Comparison of ENCODE assay signal across 1 cellular context in the genomic region with DNA sequence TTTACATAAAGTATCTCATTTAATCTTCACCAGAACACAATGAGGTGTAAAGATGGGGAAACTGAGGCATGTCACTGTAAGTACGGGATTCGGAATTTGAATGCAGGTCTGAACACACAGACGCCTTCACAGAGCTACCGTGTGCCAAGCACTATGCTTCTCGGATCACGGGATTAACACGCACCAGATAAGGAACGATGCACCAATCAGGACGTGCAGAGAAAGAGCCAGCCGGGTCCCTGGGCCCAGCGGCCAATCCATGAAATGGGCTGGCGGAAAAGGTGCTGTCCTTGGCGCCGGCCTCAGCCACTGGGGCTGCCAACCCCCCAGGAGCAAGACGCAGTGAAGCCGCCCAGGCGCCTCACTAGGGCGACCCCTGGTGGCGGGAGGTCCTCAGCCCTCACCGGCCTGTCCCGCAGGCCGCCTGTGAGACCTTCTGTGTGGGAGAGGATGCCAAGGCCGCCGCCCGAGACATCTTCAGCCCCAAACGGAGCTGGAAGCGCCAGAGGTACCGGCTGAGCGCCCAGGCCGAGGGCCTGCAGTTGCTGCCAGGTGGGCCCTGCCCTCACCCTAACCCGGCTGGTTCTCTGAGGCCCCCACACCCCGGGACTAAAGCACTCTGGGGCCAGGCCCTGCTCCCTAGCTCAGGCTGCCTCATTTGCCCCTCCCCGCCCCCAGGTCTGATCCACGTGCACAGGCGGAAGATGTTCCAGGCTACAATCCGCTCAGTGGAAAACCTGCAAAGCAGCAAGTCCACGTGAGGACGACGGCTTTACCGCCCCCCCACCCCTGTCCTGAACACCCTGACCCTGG.
TF ChIP-seq lines count a peak whose summit lies in the region.

No MANE protein-coding gene starts in this region.

TF ChIP-seq in K562, 482 proteins besides CTCF, POLR2A, EP300 and RAD21 (continued from another document and continues in another):
- TF ChIP-seq, protein P1, sequence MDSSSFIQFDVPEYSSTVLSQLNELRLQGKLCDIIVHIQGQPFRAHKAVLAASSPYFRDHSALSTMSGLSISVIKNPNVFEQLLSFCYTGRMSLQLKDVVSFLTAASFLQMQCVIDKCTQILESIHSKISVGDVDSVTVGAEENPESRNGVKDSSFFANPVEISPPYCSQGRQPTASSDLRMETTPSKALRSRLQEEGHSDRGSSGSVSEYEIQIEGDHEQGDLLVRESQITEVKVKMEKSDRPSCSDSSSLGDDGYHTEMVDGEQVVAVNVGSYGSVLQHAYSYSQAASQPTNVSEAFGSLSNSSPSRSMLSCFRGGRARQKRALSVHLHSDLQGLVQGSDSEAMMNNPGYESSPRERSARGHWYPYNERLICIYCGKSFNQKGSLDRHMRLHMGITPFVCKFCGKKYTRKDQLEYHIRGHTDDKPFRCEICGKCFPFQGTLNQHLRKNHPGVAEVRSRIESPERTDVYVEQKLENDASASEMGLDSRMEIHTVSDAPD (CRISPR knock-in tag; IDR thresholded peaks at IDR 0.05) = no peak; the same call in 1 of the 2 replicates
- TF ChIP-seq, protein P2, sequence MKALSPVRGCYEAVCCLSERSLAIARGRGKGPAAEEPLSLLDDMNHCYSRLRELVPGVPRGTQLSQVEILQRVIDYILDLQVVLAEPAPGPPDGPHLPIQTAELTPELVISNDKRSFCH (CRISPR knock-in tag; IDR thresholded peaks at IDR 0.05) = no peak
- TF ChIP-seq, protein P2 (tag; IDR thresholded peaks at IDR 0.05) = peak; percentile 95
- no peak for TF ChIP-seq FOXK1 (CRISPR knock-in tag; IDR thresholded peaks at IDR 0.05; ENCODE audit: borderline replicate concordance)
- no peak for TF ChIP-seq EZH2 (IDR thresholded peaks at IDR 0.05; ENCODE audit: borderline replicate concordance, low read depth, low read length)
- peak; percentile 81 for TF ChIP-seq NEUROD1 (IDR thresholded peaks at IDR 0.05; ENCODE audit: borderline replicate concordance, low read depth, low read length, partially characterized antibody)
- TF ChIP-seq, protein P3, sequence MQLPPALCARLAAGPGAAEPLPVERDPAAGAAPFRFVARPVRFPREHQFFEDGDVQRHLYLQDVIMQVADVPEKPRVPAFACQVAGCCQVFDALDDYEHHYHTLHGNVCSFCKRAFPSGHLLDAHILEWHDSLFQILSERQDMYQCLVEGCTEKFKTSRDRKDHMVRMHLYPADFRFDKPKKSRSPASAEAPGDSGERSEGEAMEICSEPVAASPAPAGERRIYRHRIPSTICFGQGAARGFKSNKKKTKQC (CRISPR knock-in tag; IDR thresholded peaks at IDR 0.05) = peak; percentile 87; the same call in 1 of the 2 replicates
- TF ChIP-seq MAFG (tag; conservative IDR thresholded peaks at IDR 0.05) = 0 out of 2 replicates have a peak, but pooled peaks have one; percentile 3
- TF ChIP-seq CHD4 (IDR thresholded peaks at IDR 0.05; ENCODE audit: insufficient read depth, insufficient replicate concordance, low read depth, low read length, poor library complexity, severe bottlenecking) = peak; percentile 99
- peak; percentile 82 for TF ChIP-seq C11orf30 (IDR thresholded peaks at IDR 0.05; ENCODE audit: low read depth)
- TF ChIP-seq, protein P4, sequence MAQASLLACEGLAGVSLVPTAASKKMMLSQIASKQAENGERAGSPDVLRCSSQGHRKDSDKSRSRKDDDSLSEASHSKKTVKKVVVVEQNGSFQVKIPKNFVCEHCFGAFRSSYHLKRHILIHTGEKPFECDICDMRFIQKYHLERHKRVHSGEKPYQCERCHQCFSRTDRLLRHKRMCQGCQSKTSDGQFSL (CRISPR knock-in tag; IDR thresholded peaks at IDR 0.05) = peak; percentile 86; the same call in 1 of the 2 replicates
- TF ChIP-seq, protein P4 (tag; IDR thresholded peaks at IDR 0.05) = peak; percentile 12 to 66; a peak in 1 of 4 replicates
- no peak for TF ChIP-seq YBX1 (IDR thresholded peaks at IDR 0.05)
- TF ChIP-seq ZNF644 (tag; IDR thresholded peaks at IDR 0.05; ENCODE audit: low read depth) = peak; percentile 86
- TF ChIP-seq, protein P5, sequence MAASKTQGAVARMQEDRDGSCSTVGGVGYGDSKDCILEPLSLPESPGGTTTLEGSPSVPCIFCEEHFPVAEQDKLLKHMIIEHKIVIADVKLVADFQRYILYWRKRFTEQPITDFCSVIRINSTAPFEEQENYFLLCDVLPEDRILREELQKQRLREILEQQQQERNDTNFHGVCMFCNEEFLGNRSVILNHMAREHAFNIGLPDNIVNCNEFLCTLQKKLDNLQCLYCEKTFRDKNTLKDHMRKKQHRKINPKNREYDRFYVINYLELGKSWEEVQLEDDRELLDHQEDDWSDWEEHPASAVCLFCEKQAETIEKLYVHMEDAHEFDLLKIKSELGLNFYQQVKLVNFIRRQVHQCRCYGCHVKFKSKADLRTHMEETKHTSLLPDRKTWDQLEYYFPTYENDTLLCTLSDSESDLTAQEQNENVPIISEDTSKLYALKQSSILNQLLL (CRISPR knock-in tag; IDR thresholded peaks at IDR 0.05; ENCODE audit: borderline replicate concordance) = no peak
- peak; percentile 56 for TF ChIP-seq TCF3 (CRISPR knock-in tag; IDR thresholded peaks at IDR 0.05)
- TF ChIP-seq NFYB (IDR thresholded peaks at IDR 0.05; ENCODE audit: extremely low read depth, insufficient read length) = peak; percentile 75
- TF ChIP-seq, protein P6, sequence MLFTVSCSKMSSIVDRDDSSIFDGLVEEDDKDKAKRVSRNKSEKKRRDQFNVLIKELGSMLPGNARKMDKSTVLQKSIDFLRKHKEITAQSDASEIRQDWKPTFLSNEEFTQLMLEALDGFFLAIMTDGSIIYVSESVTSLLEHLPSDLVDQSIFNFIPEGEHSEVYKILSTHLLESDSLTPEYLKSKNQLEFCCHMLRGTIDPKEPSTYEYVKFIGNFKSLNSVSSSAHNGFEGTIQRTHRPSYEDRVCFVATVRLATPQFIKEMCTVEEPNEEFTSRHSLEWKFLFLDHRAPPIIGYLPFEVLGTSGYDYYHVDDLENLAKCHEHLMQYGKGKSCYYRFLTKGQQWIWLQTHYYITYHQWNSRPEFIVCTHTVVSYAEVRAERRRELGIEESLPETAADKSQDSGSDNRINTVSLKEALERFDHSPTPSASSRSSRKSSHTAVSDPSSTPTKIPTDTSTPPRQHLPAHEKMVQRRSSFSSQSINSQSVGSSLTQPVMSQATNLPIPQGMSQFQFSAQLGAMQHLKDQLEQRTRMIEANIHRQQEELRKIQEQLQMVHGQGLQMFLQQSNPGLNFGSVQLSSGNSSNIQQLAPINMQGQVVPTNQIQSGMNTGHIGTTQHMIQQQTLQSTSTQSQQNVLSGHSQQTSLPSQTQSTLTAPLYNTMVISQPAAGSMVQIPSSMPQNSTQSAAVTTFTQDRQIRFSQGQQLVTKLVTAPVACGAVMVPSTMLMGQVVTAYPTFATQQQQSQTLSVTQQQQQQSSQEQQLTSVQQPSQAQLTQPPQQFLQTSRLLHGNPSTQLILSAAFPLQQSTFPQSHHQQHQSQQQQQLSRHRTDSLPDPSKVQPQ (CRISPR knock-in tag; IDR thresholded peaks at IDR 0.05; ENCODE audit: borderline replicate concordance) = 0 out of 2 replicates have a peak, but pooled peaks have one; percentile 65
- TF ChIP-seq ZNF146 (CRISPR knock-in tag; IDR thresholded peaks at IDR 0.05; ENCODE audit: unreplicated experiment) = no peak
- peak; percentile 93 for TF ChIP-seq ATF7 (IDR thresholded peaks at IDR 0.05)
- 0 out of 2 replicates have a peak, but pooled peaks have one; percentile 79 for TF ChIP-seq SIN3B (IDR thresholded peaks at IDR 0.05; ENCODE audit: low read depth)
- peak; percentile 40; the same call in 1 of the 2 replicates for TF ChIP-seq ETV5 (CRISPR knock-in tag; IDR thresholded peaks at IDR 0.05; ENCODE audit: low read depth)
- TF ChIP-seq SOX6 (IDR thresholded peaks at IDR 0.05) = peak; percentile 82
- TF ChIP-seq, protein P7, sequence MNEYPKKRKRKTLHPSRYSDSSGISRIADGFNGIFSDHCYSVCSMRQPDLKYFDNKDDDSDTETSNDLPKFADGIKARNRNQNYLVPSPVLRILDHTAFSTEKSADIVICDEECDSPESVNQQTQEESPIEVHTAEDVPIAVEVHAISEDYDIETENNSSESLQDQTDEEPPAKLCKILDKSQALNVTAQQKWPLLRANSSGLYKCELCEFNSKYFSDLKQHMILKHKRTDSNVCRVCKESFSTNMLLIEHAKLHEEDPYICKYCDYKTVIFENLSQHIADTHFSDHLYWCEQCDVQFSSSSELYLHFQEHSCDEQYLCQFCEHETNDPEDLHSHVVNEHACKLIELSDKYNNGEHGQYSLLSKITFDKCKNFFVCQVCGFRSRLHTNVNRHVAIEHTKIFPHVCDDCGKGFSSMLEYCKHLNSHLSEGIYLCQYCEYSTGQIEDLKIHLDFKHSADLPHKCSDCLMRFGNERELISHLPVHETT (CRISPR knock-in tag; conservative IDR thresholded peaks at IDR 0.05 in 1 of 2, IDR thresholded peaks at IDR 0.05 in 1 of 2) = peak in 1 of 2 experiments; percentile 67; a peak in 2 of 4 replicates
- TF ChIP-seq, protein P8, sequence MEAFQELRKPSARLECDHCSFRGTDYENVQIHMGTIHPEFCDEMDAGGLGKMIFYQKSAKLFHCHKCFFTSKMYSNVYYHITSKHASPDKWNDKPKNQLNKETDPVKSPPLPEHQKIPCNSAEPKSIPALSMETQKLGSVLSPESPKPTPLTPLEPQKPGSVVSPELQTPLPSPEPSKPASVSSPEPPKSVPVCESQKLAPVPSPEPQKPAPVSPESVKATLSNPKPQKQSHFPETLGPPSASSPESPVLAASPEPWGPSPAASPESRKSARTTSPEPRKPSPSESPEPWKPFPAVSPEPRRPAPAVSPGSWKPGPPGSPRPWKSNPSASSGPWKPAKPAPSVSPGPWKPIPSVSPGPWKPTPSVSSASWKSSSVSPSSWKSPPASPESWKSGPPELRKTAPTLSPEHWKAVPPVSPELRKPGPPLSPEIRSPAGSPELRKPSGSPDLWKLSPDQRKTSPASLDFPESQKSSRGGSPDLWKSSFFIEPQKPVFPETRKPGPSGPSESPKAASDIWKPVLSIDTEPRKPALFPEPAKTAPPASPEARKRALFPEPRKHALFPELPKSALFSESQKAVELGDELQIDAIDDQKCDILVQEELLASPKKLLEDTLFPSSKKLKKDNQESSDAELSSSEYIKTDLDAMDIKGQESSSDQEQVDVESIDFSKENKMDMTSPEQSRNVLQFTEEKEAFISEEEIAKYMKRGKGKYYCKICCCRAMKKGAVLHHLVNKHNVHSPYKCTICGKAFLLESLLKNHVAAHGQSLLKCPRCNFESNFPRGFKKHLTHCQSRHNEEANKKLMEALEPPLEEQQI (IDR thresholded peaks at IDR 0.05) = no peak; the same call in 1 of the 2 replicates
- peak; percentile 60 for TF ChIP-seq ASH1L (IDR thresholded peaks at IDR 0.05; ENCODE audit: borderline replicate concordance, low read depth, partially characterized antibody)
- TF ChIP-seq, protein P9, sequence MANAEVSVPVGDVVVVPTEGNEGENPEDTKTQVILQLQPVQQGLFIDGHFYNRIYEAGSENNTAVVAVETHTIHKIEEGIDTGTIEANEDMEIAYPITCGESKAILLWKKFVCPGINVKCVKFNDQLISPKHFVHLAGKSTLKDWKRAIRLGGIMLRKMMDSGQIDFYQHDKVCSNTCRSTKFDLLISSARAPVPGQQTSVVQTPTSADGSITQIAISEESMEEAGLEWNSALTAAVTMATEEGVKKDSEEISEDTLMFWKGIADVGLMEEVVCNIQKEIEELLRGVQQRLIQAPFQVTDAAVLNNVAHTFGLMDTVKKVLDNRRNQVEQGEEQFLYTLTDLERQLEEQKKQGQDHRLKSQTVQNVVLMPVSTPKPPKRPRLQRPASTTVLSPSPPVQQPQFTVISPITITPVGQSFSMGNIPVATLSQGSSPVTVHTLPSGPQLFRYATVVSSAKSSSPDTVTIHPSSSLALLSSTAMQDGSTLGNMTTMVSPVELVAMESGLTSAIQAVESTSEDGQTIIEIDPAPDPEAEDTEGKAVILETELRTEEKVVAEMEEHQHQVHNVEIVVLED (CRISPR knock-in tag; IDR thresholded peaks at IDR 0.05) = peak; percentile 68
- no peak for TF ChIP-seq MAFF (IDR thresholded peaks at IDR 0.05; ENCODE audit: low read length)
- TF ChIP-seq, protein P10, sequence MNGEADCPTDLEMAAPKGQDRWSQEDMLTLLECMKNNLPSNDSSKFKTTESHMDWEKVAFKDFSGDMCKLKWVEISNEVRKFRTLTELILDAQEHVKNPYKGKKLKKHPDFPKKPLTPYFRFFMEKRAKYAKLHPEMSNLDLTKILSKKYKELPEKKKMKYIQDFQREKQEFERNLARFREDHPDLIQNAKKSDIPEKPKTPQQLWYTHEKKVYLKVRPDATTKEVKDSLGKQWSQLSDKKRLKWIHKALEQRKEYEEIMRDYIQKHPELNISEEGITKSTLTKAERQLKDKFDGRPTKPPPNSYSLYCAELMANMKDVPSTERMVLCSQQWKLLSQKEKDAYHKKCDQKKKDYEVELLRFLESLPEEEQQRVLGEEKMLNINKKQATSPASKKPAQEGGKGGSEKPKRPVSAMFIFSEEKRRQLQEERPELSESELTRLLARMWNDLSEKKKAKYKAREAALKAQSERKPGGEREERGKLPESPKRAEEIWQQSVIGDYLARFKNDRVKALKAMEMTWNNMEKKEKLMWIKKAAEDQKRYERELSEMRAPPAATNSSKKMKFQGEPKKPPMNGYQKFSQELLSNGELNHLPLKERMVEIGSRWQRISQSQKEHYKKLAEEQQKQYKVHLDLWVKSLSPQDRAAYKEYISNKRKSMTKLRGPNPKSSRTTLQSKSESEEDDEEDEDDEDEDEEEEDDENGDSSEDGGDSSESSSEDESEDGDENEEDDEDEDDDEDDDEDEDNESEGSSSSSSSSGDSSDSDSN (IDR thresholded peaks at IDR 0.05; ENCODE audit: borderline replicate concordance in 1 of 2, low read depth in 2 of 2, low read length in 2 of 2) = peak in 1 of 2 experiments; percentile 86; a peak in 2 of 4 replicates
- TF ChIP-seq, protein P11, sequence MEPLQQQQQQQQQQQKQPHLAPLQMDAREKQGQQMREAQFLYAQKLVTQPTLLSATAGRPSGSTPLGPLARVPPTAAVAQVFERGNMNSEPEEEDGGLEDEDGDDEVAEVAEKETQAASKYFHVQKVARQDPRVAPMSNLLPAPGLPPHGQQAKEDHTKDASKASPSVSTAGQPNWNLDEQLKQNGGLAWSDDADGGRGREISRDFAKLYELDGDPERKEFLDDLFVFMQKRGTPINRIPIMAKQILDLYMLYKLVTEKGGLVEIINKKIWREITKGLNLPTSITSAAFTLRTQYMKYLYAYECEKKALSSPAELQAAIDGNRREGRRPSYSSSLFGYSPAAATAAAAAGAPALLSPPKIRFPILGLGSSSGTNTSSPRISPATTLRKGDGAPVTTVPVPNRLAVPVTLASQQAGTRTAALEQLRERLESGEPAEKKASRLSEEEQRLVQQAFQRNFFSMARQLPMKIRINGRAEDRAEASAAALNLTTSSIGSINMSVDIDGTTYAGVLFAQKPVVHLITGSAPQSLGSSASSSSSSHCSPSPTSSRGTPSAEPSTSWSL (CRISPR knock-in tag; IDR thresholded peaks at IDR 0.05; ENCODE audit: borderline replicate concordance) = 0 out of 2 replicates have a peak, but pooled peaks have one; percentile 73
- TF ChIP-seq MEIS2 (IDR thresholded peaks at IDR 0.05; ENCODE audit: partially characterized antibody) = peak; percentile 18
- TF ChIP-seq, protein P12, sequence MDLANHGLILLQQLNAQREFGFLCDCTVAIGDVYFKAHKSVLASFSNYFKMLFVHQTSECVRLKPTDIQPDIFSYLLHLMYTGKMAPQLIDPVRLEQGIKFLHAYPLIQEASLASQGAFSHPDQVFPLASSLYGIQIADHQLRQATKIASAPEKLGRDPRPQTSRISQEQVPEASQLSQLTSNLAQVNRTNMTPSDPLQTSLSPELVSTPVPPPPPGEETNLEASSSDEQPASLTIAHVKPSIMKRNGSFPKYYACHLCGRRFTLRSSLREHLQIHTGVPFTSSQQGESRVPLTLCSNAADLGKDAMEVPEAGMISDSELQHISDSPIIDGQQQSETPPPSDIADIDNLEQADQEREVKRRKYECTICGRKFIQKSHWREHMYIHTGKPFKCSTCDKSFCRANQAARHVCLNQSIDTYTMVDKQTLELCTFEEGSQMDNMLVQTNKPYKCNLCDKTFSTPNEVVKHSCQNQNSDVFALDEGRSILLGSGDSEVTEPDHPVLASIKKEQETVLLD (IDR thresholded peaks at IDR 0.05) = peak; percentile 82
